In the genomic region with DNA sequence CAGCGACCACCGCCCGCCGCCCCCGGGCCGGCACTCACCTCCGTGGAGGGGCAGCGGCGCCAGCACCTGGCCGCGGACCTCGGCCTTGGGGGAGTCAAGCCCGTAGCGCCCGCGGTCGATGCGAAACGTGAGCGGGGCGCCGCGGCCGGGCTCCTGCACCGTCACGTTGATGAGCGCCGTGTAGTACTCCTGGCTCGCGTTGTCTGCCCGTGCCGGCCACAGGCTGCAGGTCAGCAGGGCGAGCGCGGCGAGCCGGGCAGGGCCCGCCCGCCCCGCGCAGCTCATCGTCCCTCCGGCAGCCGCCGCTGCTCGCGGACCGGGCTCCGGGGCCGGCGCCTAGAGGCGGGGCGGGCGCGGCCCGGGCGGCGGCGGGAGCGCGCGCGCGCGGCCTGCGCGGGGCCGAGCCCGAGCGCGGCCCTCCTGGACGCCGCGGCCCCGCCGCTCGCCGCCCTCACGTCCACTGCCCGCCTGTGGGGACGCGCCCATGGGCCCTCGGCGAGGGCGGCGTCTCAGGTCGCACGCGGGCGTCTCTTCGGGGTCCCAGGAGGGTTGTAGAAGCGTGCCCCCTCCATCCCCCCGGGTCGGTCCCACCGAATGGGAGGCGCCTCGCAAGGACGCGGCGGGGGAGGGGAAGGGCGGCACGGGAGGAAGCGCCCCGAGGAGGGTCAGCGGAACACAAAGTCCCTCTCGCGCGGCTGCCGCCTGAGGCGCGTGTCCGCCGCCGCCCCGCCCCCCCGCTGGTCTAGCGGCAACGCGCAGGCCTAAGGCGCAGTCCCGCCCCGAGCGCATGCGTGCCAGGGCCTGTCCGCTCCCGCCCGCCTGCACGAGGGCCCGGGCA, we compare ENCODE assay signal across 8 cellular contexts. TPM values are rescaled to one million over a fixed set of nuclear protein-coding genes. Genes with fewer than 3 reads are reported as not detected.
DNase-seq lines count a peak whose midpoint lies in the region; ATAC-seq and TF ChIP-seq lines count a peak whose summit lies in the region.

RNF130 (minus strand) TSS at position 342 of the 838 bp plus-strand sequence; CDS start at position 285, 57 bp downstream.

- peak; percentile 45 for DNase-seq in GM12865 (ENCODE audit: low read depth)
- DNase-seq in HT-29 (ENCODE audit: low spot score), result peak; percentile 86
- DNase-seq in Peyer's patch, result peak; percentile 90 to 96 (median 95)
- peak; percentile 91 to 94 for DNase-seq in activated T-cell treated with anti-CD3 and anti-CD28 coated beads, Interleukin-2, amount 50 U/mL, for 72 hours
- DNase-seq in stimulated activated CD8-positive, alpha-beta memory T cell treated with anti-CD3 and anti-CD28 coated beads, Interleukin-4, amount 100 ng/mL, for 1 hour (ENCODE audit: low read depth in 2 of 2, low spot score in 1 of 2), result peak; percentile 67 to 77

- peaks cover 0 to 1% of the 10 kb centered on the region in 2 donors for H3K9me3 Mint-ChIP-seq in activated T-cell treated with anti-CD3 and anti-CD28 coated beads, Interleukin-2, amount 50 U/mL, for 72 hours

- peak within 1 kb of the TSS; percentile 36; the same call in 1 of the 2 replicates for H3K4me3 ChIP-seq in GM12865 (ENCODE audit: low read depth, low read length)
- H3K4me3 ChIP-seq in Peyer's patch, result peak within 1 kb of the TSS; percentile 67 to 92 (median 88)
- peak within 1 kb of the TSS; percentile 82 to 88 for H3K4me3 ChIP-seq in esophagus (ENCODE audit: low read depth in 1 of 2, low read length in 2 of 2)
- peak within 1 kb of the TSS; percentile 83 to 86 for H3K4me3 ChIP-seq in mucosa of rectum (ENCODE audit: low read length in 2 of 2)

- peak within 1 kb of the TSS; percentile 47 for H3K27ac Mint-ChIP-seq in activated T-cell treated with anti-CD3 and anti-CD28 coated beads, Interleukin-2, amount 50 U/mL, for 72 hours

- peak; percentile 84 to 85 for ATAC-seq in activated T-cell treated with anti-CD3 and anti-CD28 coated beads, Interleukin-2, amount 50 U/mL, for 72 hours (replicated peaks in 1 of 2)
- no peak for ATAC-seq in HG03342 (IDR thresholded peaks at IDR 0.05; ENCODE audit: unreplicated experiment)

- no peaks in the 10 kb centered on the region for H3K27me3 ChIP-seq in Peyer's patch
- no peaks in the 10 kb centered on the region for H3K27me3 ChIP-seq in esophagus (ENCODE audit: control insufficient read depth in 1 of 2, insufficient read depth in 2 of 2, low read length in 2 of 2)
- no peaks in the 10 kb centered on the region for H3K27me3 ChIP-seq in mucosa of rectum (ENCODE audit: control insufficient read depth in 2 of 2, insufficient read depth in 2 of 2, low read length in 2 of 2)

- H3K27ac ChIP-seq in Peyer's patch (peak within 1 kb of the TSS; percentile 93 to 99 (median 96)), esophagus (ENCODE audit: low read depth in 2 of 2, low read length in 1 of 2) (peak within 1 kb of the TSS; percentile 95 to 97), mucosa of rectum (ENCODE audit: low read depth in 2 of 2, low read length in 2 of 2) (peak within 1 kb of the TSS; percentile 94 to 99)

- WGBS in esophagus, 2 donors, result 0 to 1% methylated on average over 58 to 129 of the region's 129 CpGs

- peaks cover 0 to 14% (median 0%) of the 10 kb centered on the region in 4 donors for H3K4me1 ChIP-seq in Peyer's patch
- H3K4me1 ChIP-seq in esophagus (ENCODE audit: control insufficient read depth in 2 of 2, insufficient read depth in 2 of 2, low read length in 1 of 2), result peaks cover 0 to 8% of the 10 kb centered on the region in 2 donors
- H3K4me1 ChIP-seq in mucosa of rectum (ENCODE audit: control insufficient read depth in 2 of 2, insufficient read depth in 2 of 2, low read length in 2 of 2), result peaks cover 7 to 18% of the 10 kb centered on the region in 2 donors

- H3K9me3 ChIP-seq in Peyer's patch (no peaks in the 10 kb centered on the region), esophagus (ENCODE audit: control insufficient read depth in 2 of 2, insufficient read depth in 1 of 2, low read depth in 1 of 2, low read length in 1 of 2) (peaks cover 0 to 3% of the 10 kb centered on the region in 2 donors), mucosa of rectum (ENCODE audit: control insufficient read depth in 2 of 2, low read length in 2 of 2) (no peaks in the 10 kb centered on the region)

- H3K36me3 ChIP-seq in Peyer's patch, result no peaks in the 10 kb centered on the region
- H3K36me3 ChIP-seq in esophagus (ENCODE audit: control insufficient read depth in 2 of 2, insufficient read depth in 2 of 2, low read length in 1 of 2), result no peaks in the 10 kb centered on the region
- no peaks in the 10 kb centered on the region for H3K36me3 ChIP-seq in mucosa of rectum (ENCODE audit: control insufficient read depth in 2 of 2, insufficient read depth in 2 of 2, low read length in 2 of 2)

- peaks cover 42% of the 10 kb centered on the region for H3K4me1 Mint-ChIP-seq in activated T-cell treated with anti-CD3 and anti-CD28 coated beads, Interleukin-2, amount 50 U/mL, for 72 hours (ENCODE audit: low read depth)

- H3K4me3 Mint-ChIP-seq in activated T-cell treated with anti-CD3 and anti-CD28 coated beads, Interleukin-2, amount 50 U/mL, for 72 hours, result peak within 1 kb of the TSS; percentile 90 to 92

- H3K9ac ChIP-seq in mucosa of rectum (ENCODE audit: low read depth in 1 of 2, low read length in 2 of 2), result peak within 1 kb of the TSS; percentile 77 to 90

- H3K27me3 Mint-ChIP-seq in activated T-cell treated with anti-CD3 and anti-CD28 coated beads, Interleukin-2, amount 50 U/mL, for 72 hours (ENCODE audit: low read depth), result no peaks in the 10 kb centered on the region

- peak; percentile 61 to 85 for TF ChIP-seq POLR2A in Peyer's patch (IDR thresholded peaks at IDR 0.05)

- H3K36me3 Mint-ChIP-seq in activated T-cell treated with anti-CD3 and anti-CD28 coated beads, Interleukin-2, amount 50 U/mL, for 72 hours (ENCODE audit: insufficient read depth in 2 of 2), result peaks cover 3 to 6% of the 10 kb centered on the region in 2 donors

- no peak for TF ChIP-seq CTCF in GM12865 (IDR thresholded peaks at IDR 0.05; ENCODE audit: insufficient read depth, low read depth, low read length, missing control alignments)
- peak in 1 of 6 experiments; percentile 7 for TF ChIP-seq CTCF in Peyer's patch (IDR thresholded peaks at IDR 0.05)

RNA-seq across cellular contexts. Expression of gene RNF130, which starts in this region (rescaled TPM):
- 14.9 and 16.0 TPM in 2 replicates for total RNA-seq in HT-29 (2014; rRNA removed; shearing (Covaris generic))
- total RNA-seq in Peyer's patch, result 10 to 100 TPM; 29.7 to 54.5 (median 33.6) TPM
- 10 to 100 TPM; 17.7 to 23.6 TPM for total RNA-seq in activated T-cell treated with anti-CD3 and anti-CD28 coated beads, Interleukin-2, amount 50 U/mL, for 72 hours
- 10 to 100 TPM in 1 of 2 donors, 1 to 10 TPM in 1; 6.1 to 13.2 TPM for polyA plus RNA-seq in esophagus

Comparison
In these comparisons a context has a peak if more than half of its experiments do, and no peak if none do; other contexts are left out.
1. DNase-seq: peak in every context shown above with its lines; median percentile 95 in Peyer's patch; 92 in activated T-cell treated with anti-CD3 and anti-CD28 coated beads, Interleukin-2, amount 50 U/mL, for 72 hours; 86 in HT-29; 72 in stimulated activated CD8-positive, alpha-beta memory T cell treated with anti-CD3 and anti-CD28 coated beads, Interleukin-4, amount 100 ng/mL, for 1 hour; 45 in GM12865.
2. H3K4me3 ChIP-seq: peak in every context shown above with its lines; median percentile 88 in Peyer's patch; 85 in esophagus; 84 in mucosa of rectum; 36 in GM12865.